In the genomic region with DNA sequence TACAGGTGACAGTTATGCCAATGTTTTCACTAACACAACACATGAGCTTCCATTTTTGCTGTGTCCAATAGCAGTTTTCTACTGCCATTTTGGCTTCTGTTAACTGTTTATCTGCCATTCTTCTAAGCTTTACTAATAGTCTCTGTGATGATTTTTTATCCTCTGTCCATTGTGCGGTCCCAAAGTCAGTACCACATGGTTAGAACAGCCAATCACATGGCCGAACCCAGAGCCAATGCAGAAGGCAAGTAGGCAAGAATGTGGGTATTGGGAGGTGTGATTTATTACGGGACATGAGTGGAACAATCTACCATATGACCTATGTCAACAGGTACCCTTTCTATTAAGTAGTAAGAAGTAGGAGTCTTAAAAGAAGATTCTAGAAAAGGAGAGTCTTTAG, we compare ENCODE assay signal across 29 cellular contexts.
"Had no signal": no experiment of that assay in that cellular context is flagged by ENCODE, and none has a peak within 500 bp of the region (broad histone marks: within the 10 kb centered on the region; RNA-seq: fewer than 3 reads in every experiment).

No MANE protein-coding gene starts in this region.

- H3K4me1 ChIP-seq: colonic mucosa, esophagus muscularis mucosa, esophagus squamous epithelium, foreskin keratinocyte, gastrocnemius medialis, gastroesophageal sphincter, heart left ventricle, heart right ventricle had no signal

- H3K4me3 Mint-ChIP-seq: dendritic cell treated with granulocyte-macrophage colony-stimulating factor and Interleukin-4, amounts not matched to agents 40 ng/mL and 50 ng/mL, for 4 days; effector memory CD8-positive, alpha-beta T cell; endodermal cell had no signal

- H3K4me3 ChIP-seq: colonic mucosa, coronary artery, dorsolateral prefrontal cortex, esophagus muscularis mucosa, esophagus squamous epithelium, gastrocnemius medialis, gastroesophageal sphincter, heart left ventricle, heart right ventricle had no signal

- H3K27me3 ChIP-seq: colonic mucosa, dorsolateral prefrontal cortex, esophagus muscularis mucosa, esophagus squamous epithelium, gastrocnemius medialis, gastroesophageal sphincter, heart left ventricle, heart right ventricle had no signal

- H3K36me3 ChIP-seq: colonic mucosa, esophagus muscularis mucosa, esophagus squamous epithelium, gastrocnemius medialis, gastroesophageal sphincter, heart left ventricle, heart right ventricle had no signal

- H3K27ac Mint-ChIP-seq: dendritic cell treated with granulocyte-macrophage colony-stimulating factor and Interleukin-4, amounts not matched to agents 40 ng/mL and 50 ng/mL, for 4 days; effector memory CD8-positive, alpha-beta T cell; endodermal cell had no signal

- FAIRE-seq: colon, endometrium, endothelial cell of umbilical vein, frontal cortex had no signal

- H3K27me3 Mint-ChIP-seq: dendritic cell treated with granulocyte-macrophage colony-stimulating factor and Interleukin-4, amounts not matched to agents 40 ng/mL and 50 ng/mL, for 4 days; effector memory CD8-positive, alpha-beta T cell had no signal

- H3K9me3 ChIP-seq: colonic mucosa, esophagus muscularis mucosa, esophagus squamous epithelium, gastrocnemius medialis, gastroesophageal sphincter had no signal

- DNase-seq: colonic mucosa; cortex of kidney; dermis blood vessel endothelial cell; dorsolateral prefrontal cortex; effector CD4-positive, alpha-beta T cell; effector CD8-positive, alpha-beta T cell; effector memory CD4-positive, alpha-beta T cell; effector memory CD8-positive, alpha-beta T cell; endodermal cell; erythroblast; esophagus squamous epithelium; foreskin fibroblast; foreskin keratinocyte; foreskin melanocyte; gastrocnemius medialis; glutamatergic neuron; head of caudate nucleus; heart left ventricle; heart right ventricle had no signal

- H3K4me1 Mint-ChIP-seq: endodermal cell had no signal

- H3K9me3 Mint-ChIP-seq: dendritic cell treated with granulocyte-macrophage colony-stimulating factor and Interleukin-4, amounts not matched to agents 40 ng/mL and 50 ng/mL, for 4 days; endodermal cell had no signal

- H3K27ac ChIP-seq: colonic mucosa, coronary artery, epithelial cell of prostate, esophagus muscularis mucosa, esophagus squamous epithelium, foreskin keratinocyte, gastrocnemius medialis, gastroesophageal sphincter, heart left ventricle, heart right ventricle had no signal

- ATAC-seq: effector memory CD8-positive, alpha-beta T cell; esophagus mucosa; foreskin keratinocyte; gastrocnemius medialis; gastroesophageal sphincter; heart left ventricle; heart right ventricle had no signal
